In genomic region chr10:69057261-69057950, GRCh38 we compare ENCODE assay signal across 10 cellular contexts. TPM values are rescaled to one million over a fixed set of nuclear protein-coding genes. Genes with fewer than 3 reads are reported as not detected.
A peak's percentile ranks its signal among the peaks of the same experiment; 100 is the strongest.
DNase-seq lines count a peak whose midpoint lies in the region; ATAC-seq and TF ChIP-seq lines count a peak whose summit lies in the region.
"Had no signal": no experiment of that assay in that cellular context is flagged by ENCODE, and none has a peak within 500 bp of the region (broad histone marks: within the 10 kb centered on the region; RNA-seq: fewer than 3 reads in every experiment).

No MANE protein-coding gene starts in this region.

- H3K4me1 Mint-ChIP-seq in activated naive CD4-positive, alpha-beta T cell treated with anti-CD3 and anti-CD28 coated beads, Interleukin-2, amount 50 U/mL, for 24 hours, result peaks cover 53% of the 10 kb centered on the region
- H3K4me1 Mint-ChIP-seq in activated naive CD8-positive, alpha-beta T cell treated with anti-CD3 and anti-CD28 coated beads, Interleukin-2, amount 50 U/mL, for 24 hours, result peaks cover 72% of the 10 kb centered on the region

- peak overlapping the region; percentile 83 for H3K27ac ChIP-seq in lower lobe of right lung
- peak overlapping the region; percentile 73 for H3K27ac ChIP-seq in upper lobe of right lung

- TF ChIP-seq CTCF in lower lobe of right lung (IDR thresholded peaks at IDR 0.05) (peak; percentile 34), upper lobe of right lung (IDR thresholded peaks at IDR 0.05) (peak; percentile 29)

- no peaks in the 10 kb centered on the region for H3K9me3 Mint-ChIP-seq in activated naive CD4-positive, alpha-beta T cell treated with anti-CD3 and anti-CD28 coated beads, Interleukin-2, amount 50 U/mL, for 24 hours
- no peaks in the 10 kb centered on the region for H3K9me3 Mint-ChIP-seq in activated naive CD8-positive, alpha-beta T cell treated with anti-CD3 and anti-CD28 coated beads, Interleukin-2, amount 50 U/mL, for 24 hours

- peak overlapping the region; percentile 50 for H3K4me3 Mint-ChIP-seq in activated naive CD4-positive, alpha-beta T cell treated with anti-CD3 and anti-CD28 coated beads, Interleukin-2, amount 50 U/mL, for 24 hours
- peak overlapping the region; percentile 50 for H3K4me3 Mint-ChIP-seq in activated naive CD8-positive, alpha-beta T cell treated with anti-CD3 and anti-CD28 coated beads, Interleukin-2, amount 50 U/mL, for 24 hours

- no peak for DNase-seq in activated naive CD4-positive, alpha-beta T cell (lab: John Stamatoyannopoulos, UW)
- DNase-seq in activated naive CD8-positive, alpha-beta T cell treated with anti-CD3 and anti-CD28 coated beads, Interleukin-2, amount 50 U/mL, for 24 hours, result no peak
- DNase-seq in lower lobe of right lung, result peak; percentile 81
- peak; percentile 80 for DNase-seq in upper lobe of right lung
- no peak for DNase-seq in NCI-H1092 treated with DMSO at 0.1 percent for 48 hours (lab: John Stamatoyannopoulos, UW)
- DNase-seq: COR-L47, NCI-H524 treated with DMSO at 0.1 percent for 48 hours had no signal

- no peak for ATAC-seq in activated naive CD8-positive, alpha-beta T cell treated with anti-CD3 and anti-CD28 coated beads, Interleukin-2, amount 50 U/mL, for 24 hours
- ATAC-seq in lower lobe of right lung (peak; percentile 31 to 40), upper lobe of right lung (peak; percentile 56), HG03139 (IDR thresholded peaks at IDR 0.05; ENCODE audit: unreplicated experiment) (no peak), GM21526 (IDR thresholded peaks at IDR 0.05; ENCODE audit: low FRiP score, unreplicated experiment) (no peak)

- H3K4me1 ChIP-seq in lower lobe of right lung (peaks cover 65% of the 10 kb centered on the region), upper lobe of right lung (peaks cover 39% of the 10 kb centered on the region)

- H3K27me3 ChIP-seq in lower lobe of right lung (ENCODE audit: low read depth), result no peaks in the 10 kb centered on the region
- H3K27me3 ChIP-seq in upper lobe of right lung, result no peaks in the 10 kb centered on the region

- H3K27ac Mint-ChIP-seq in activated naive CD4-positive, alpha-beta T cell treated with anti-CD3 and anti-CD28 coated beads, Interleukin-2, amount 50 U/mL, for 24 hours, result peak overlapping the region; percentile 46
- peak overlapping the region; percentile 86 for H3K27ac Mint-ChIP-seq in activated naive CD8-positive, alpha-beta T cell treated with anti-CD3 and anti-CD28 coated beads, Interleukin-2, amount 50 U/mL, for 24 hours

- no peaks in the 10 kb centered on the region for H3K27me3 Mint-ChIP-seq in activated naive CD4-positive, alpha-beta T cell treated with anti-CD3 and anti-CD28 coated beads, Interleukin-2, amount 50 U/mL, for 24 hours
- H3K27me3 Mint-ChIP-seq in activated naive CD8-positive, alpha-beta T cell treated with anti-CD3 and anti-CD28 coated beads, Interleukin-2, amount 50 U/mL, for 24 hours, result no peaks in the 10 kb centered on the region

- H3K9me3 ChIP-seq in lower lobe of right lung, result no peaks in the 10 kb centered on the region
- no peaks in the 10 kb centered on the region for H3K9me3 ChIP-seq in upper lobe of right lung

- H3K4me3 ChIP-seq in lower lobe of right lung, result peak overlapping the region; percentile 23
- peak overlapping the region; percentile 16 for H3K4me3 ChIP-seq in upper lobe of right lung

- H3K36me3 Mint-ChIP-seq in activated naive CD4-positive, alpha-beta T cell treated with anti-CD3 and anti-CD28 coated beads, Interleukin-2, amount 50 U/mL, for 24 hours, result no peaks in the 10 kb centered on the region
- no peaks in the 10 kb centered on the region for H3K36me3 Mint-ChIP-seq in activated naive CD8-positive, alpha-beta T cell treated with anti-CD3 and anti-CD28 coated beads, Interleukin-2, amount 50 U/mL, for 24 hours (ENCODE audit: low read depth)

- intact Hi-C loops in lower lobe of right lung (cut with DNase I) (no loop called here), upper lobe of right lung (cut with DNase I) (no loop called here)

- H3K36me3 ChIP-seq in lower lobe of right lung, result no peaks in the 10 kb centered on the region
- H3K36me3 ChIP-seq in upper lobe of right lung, result no peaks in the 10 kb centered on the region

RNA-seq across cellular contexts. Expression of gene SRGN, which starts 30.5 kb away (rescaled TPM):
- total RNA-seq in lower lobe of right lung, result 232 TPM
- total RNA-seq in upper lobe of right lung, result 225 TPM

Comparison
In these comparisons a context has a peak if more than half of its experiments do, and no peak if none do; other contexts are left out.
1. DNase-seq: peak in lower lobe of right lung (single experiment) and upper lobe of right lung (single experiment); none in activated naive CD4-positive, alpha-beta T cell (0 of 4), activated naive CD8-positive, alpha-beta T cell treated with anti-CD3 and anti-CD28 coated beads, Interleukin-2, amount 50 U/mL, for 24 hours (single experiment) and NCI-H1092 treated with DMSO at 0.1 percent for 48 hours (single experiment).
2. ATAC-seq: peak in lower lobe of right lung (2 of 2) and upper lobe of right lung (single experiment); none in activated naive CD8-positive, alpha-beta T cell treated with anti-CD3 and anti-CD28 coated beads, Interleukin-2, amount 50 U/mL, for 24 hours (single experiment), HG03139 (single experiment) and GM21526 (single experiment).